Comparison of ENCODE assay signal across 1 cellular context in genomic region chr6:160300076-160300695, GRCh38.
TF ChIP-seq lines count a peak whose summit lies in the region.

No MANE protein-coding gene starts in this region.

TF ChIP-seq in HepG2, 621 proteins besides CTCF, POLR2A, EP300 and RAD21 (continued from another document):
- TF ChIP-seq HNRNPL (IDR thresholded peaks at IDR 0.05; ENCODE audit: low read depth, low read length) = 0 out of 2 replicates have a peak, but pooled peaks have one; percentile 38
- TF ChIP-seq HNF4G (IDR thresholded peaks at IDR 0.05; ENCODE audit: borderline replicate concordance, low read depth, low read length) = peak; percentile 37; the same call in 1 of the 2 replicates
- TF ChIP-seq HNF4G (CRISPR knock-in tag; IDR thresholded peaks at IDR 0.05; ENCODE audit: borderline replicate concordance, low read depth) = no peak
- peak; percentile 34; the same call in 1 of the 2 replicates for TF ChIP-seq MYC (CRISPR knock-in tag; IDR thresholded peaks at IDR 0.05; ENCODE audit: borderline replicate concordance)
- TF ChIP-seq SALL2 (CRISPR knock-in tag; IDR thresholded peaks at IDR 0.05) = 0 out of 2 replicates have a peak, but pooled peaks have one; percentile 34
- no peak for TF ChIP-seq NONO (IDR thresholded peaks at IDR 0.05)
- TF ChIP-seq NONO (CRISPR knock-in tag; conservative IDR thresholded peaks at IDR 0.05) = 0 out of 2 replicates have a peak, but pooled peaks have one; percentile 32
- TF ChIP-seq NFKB2 (CRISPR knock-in tag; IDR thresholded peaks at IDR 0.05; ENCODE audit: borderline replicate concordance) = peak; percentile 37; the same call in 1 of the 2 replicates
- peak; percentile 44; the same call in 1 of the 2 replicates for TF ChIP-seq SP5 (CRISPR knock-in tag; IDR thresholded peaks at IDR 0.05; ENCODE audit: borderline replicate concordance, low read depth)
- TF ChIP-seq ZNF687 (CRISPR knock-in tag; IDR thresholded peaks at IDR 0.05) = peak; percentile 69
- TF ChIP-seq KAT8 (CRISPR knock-in tag; IDR thresholded peaks at IDR 0.05) = no peak
- TF ChIP-seq GFI1 (CRISPR knock-in tag; IDR thresholded peaks at IDR 0.05; ENCODE audit: borderline replicate concordance) = no peak
